In the genomic region with DNA sequence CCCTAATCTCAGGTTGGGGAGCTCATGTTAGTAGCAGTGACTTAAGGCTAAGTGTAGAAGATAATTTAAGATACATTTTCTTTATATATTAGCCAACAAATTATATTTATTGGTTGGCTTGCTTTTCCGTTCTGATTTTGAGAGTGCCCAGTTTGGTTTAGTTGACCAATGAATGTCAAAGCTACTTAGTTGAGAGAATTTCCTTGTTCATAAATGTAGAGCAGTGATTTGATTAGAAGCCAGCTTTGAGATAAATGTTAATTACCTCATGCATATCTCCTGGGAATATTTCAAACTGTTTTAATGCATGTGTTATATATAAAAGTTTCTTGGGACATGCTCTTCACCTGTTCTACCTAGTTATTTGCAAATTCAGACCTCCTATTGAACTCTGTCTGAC, we compare ENCODE assay signal across 23 cellular contexts. TPM values are rescaled to one million over a fixed set of nuclear protein-coding genes. Genes with fewer than 3 reads are reported as not detected.
"Had no signal": no experiment of that assay in that cellular context is flagged by ENCODE, and none has a peak within 500 bp of the region (broad histone marks: within the 10 kb centered on the region; RNA-seq: fewer than 3 reads in every experiment).

No MANE protein-coding gene starts in this region.

- H3K4me2 ChIP-seq: hepatocyte, smooth muscle cell had no signal

- H3K4me3 ChIP-seq: hepatocyte, left ventricle myocardium inferior, lung, right atrium auricular region, right lobe of liver, smooth muscle cell, stomach, testis, thyroid gland, transverse colon, upper lobe of left lung, vagina had no signal

- H3K27ac ChIP-seq: hepatocyte, left ventricle myocardium inferior, parathyroid adenoma, right atrium auricular region, right lobe of liver, stomach, testis, thyroid gland, transverse colon, upper lobe of left lung, vagina had no signal

- H3K4me1 ChIP-seq: right atrium auricular region, right lobe of liver, stomach, testis, thyroid gland, upper lobe of left lung, vagina had no signal

- H3K4me1 Mint-ChIP-seq: memory B cell; stimulated activated naive B cell treated with anti-CD40 and anti-IgM and Interleukin-4, amounts not matched to agents 10 μg/mL and 1 μg/mL and 100 μg/mL, for 72 hours had no signal

- H3K27ac Mint-ChIP-seq: memory B cell; naive thymus-derived CD8-positive, alpha-beta T cell; stimulated activated naive B cell treated with anti-CD40 and anti-IgM and Interleukin-4, amounts not matched to agents 10 μg/mL and 1 μg/mL and 100 μg/mL, for 72 hours had no signal

- ATAC-seq: naive thymus-derived CD8-positive, alpha-beta T cell; right lobe of liver; stimulated activated naive B cell treated with anti-CD40 and anti-IgM and Interleukin-4, amounts not matched to agents 10 μg/mL and 1 μg/mL and 100 μg/mL, for 72 hours; stimulated activated naive CD8-positive, alpha-beta T cell treated with anti-CD3 and anti-CD28 coated beads, Interleukin-15, Interleukin-2, amounts not matched to agents 100 U/mL and 50 U/mL, for 24 hours had no signal

- H3K9me3 Mint-ChIP-seq: memory B cell; naive thymus-derived CD8-positive, alpha-beta T cell; nephron; neural crest cell; stimulated activated naive B cell treated with anti-CD40 and anti-IgM and Interleukin-4, amounts not matched to agents 10 μg/mL and 1 μg/mL and 100 μg/mL, for 72 hours had no signal

- H3K79me2 ChIP-seq: hepatocyte, parathyroid adenoma had no signal

- H3K9me3 ChIP-seq: left ventricle myocardium inferior, right atrium auricular region, right lobe of liver, stomach, testis, thyroid gland, transverse colon, upper lobe of left lung, vagina had no signal

- H3K27me3 ChIP-seq: hepatocyte, right atrium auricular region, right lobe of liver, stomach, testis, thyroid gland, transverse colon, upper lobe of left lung, vagina had no signal

- H3K9ac ChIP-seq: parathyroid adenoma had no signal

- H3K36me3 ChIP-seq: left ventricle myocardium inferior, right atrium auricular region, right lobe of liver, stomach, thyroid gland, transverse colon, upper lobe of left lung, vagina had no signal

- DNase-seq: islet precursor cell; left ventricle myocardium inferior; naive thymus-derived CD8-positive, alpha-beta T cell; nucleus accumbens; right lobe of liver; stimulated activated CD4-positive, alpha-beta T cell treated with anti-CD3 and anti-CD28 coated beads, Interleukin-1b, Interleukin-23, amount 100 ng/mL, for 48 hours; stimulated activated CD4-positive, alpha-beta T cell treated with anti-CD3 and anti-CD28 coated beads, Interleukin-2, amount 100 ng/mL, for 48 hours; stimulated activated naive B cell treated with anti-CD40 and anti-IgM and Interleukin-4, amounts not matched to agents 10 μg/mL and 1 μg/mL and 100 μg/mL, for 72 hours; stimulated activated naive CD8-positive, alpha-beta T cell treated with anti-CD3 and anti-CD28 coated beads, Interleukin-15, Interleukin-2, amounts not matched to agents 100 U/mL and 50 U/mL, for 24 hours; stomach; testis; thyroid gland; transverse colon; upper lobe of left lung had no signal

- H3K36me3 Mint-ChIP-seq: memory B cell; naive thymus-derived CD8-positive, alpha-beta T cell; stimulated activated naive B cell treated with anti-CD40 and anti-IgM and Interleukin-4, amounts not matched to agents 10 μg/mL and 1 μg/mL and 100 μg/mL, for 72 hours had no signal

- H2AFZ ChIP-seq: hepatocyte, parathyroid adenoma had no signal

- H3K4me3 Mint-ChIP-seq: memory B cell; naive thymus-derived CD8-positive, alpha-beta T cell; nephron; neural crest cell; stimulated activated naive B cell treated with anti-CD40 and anti-IgM and Interleukin-4, amounts not matched to agents 10 μg/mL and 1 μg/mL and 100 μg/mL, for 72 hours had no signal

RNA-seq across cellular contexts. Expression of a gene that starts 44.3 kb away (rescaled TPM):
- polyA plus RNA-seq: naive thymus-derived CD8-positive, alpha-beta T cell had no signal
